Comparison of ENCODE assay signal across 8 cellular contexts in the genomic region with DNA sequence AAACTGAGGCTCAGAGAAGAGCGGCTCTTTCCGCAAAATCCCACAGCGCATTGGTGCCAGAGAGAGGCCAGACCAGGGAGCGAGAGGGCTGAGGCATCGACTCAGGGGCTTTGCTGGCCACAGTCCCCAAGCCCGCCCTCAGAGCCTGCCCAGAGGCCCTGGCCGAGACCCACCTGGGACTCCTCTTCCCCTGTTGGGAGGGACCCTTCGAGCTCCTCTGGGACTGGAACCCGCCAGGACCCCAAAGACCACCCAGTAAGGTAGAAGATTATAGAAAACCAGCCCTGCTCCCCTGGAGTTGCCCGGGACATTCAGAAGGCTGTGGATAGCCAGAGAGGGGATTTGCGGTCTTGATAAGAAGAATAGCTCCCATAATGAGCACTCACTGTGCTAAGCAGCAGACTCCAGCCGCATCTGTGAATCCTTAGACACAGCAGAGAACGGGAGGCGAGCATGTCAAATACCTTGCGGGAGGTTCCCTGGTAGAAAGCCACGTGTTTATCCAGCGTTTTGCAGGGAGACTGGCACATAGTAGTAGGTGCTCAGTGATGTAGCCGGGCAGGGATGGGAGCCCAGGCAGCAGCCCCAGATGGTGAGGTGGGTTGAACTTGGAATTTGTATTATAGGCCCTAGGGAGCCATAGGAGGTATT. TPM values are rescaled to one million over a fixed set of nuclear protein-coding genes. Genes with fewer than 3 reads are reported as not detected.
DNase-seq lines count a peak whose midpoint lies in the region; ATAC-seq, FAIRE-seq and TF ChIP-seq lines count a peak whose summit lies in the region.
"Had no signal": no experiment of that assay in that cellular context is flagged by ENCODE, and none has a peak within 500 bp of the region (broad histone marks: within the 10 kb centered on the region; RNA-seq: fewer than 3 reads in every experiment).

No MANE protein-coding gene starts in this region.

- peak overlapping the region; percentile 44; the same call in 1 of the 2 replicates for H3K18ac ChIP-seq in IMR-90 (ENCODE audit: low read depth, low read length)

- H3K4me1 Mint-ChIP-seq in stimulated activated memory B cell treated with anti-CD40 and anti-IgM and Interleukin-4, amounts not matched to agents 10 μg/mL and 1 μg/mL and 100 μg/mL, for 72 hours, result peaks cover 29% of the 10 kb centered on the region

- H2BK5ac ChIP-seq in IMR-90 (ENCODE audit: low read depth, low read length, poor library complexity, severe bottlenecking), result no peak overlapping the region

- H3K9ac ChIP-seq in IMR-90 (ENCODE audit: low read depth, low read length) (peak overlapping the region; percentile 67), keratinocyte (ENCODE audit: control insufficient read depth, extremely low read depth, insufficient read depth, low read length) (peak overlapping the region; percentile 65)

- in situ Hi-C loops in IMR-90 (cut with MboI; ENCODE audit: low sequenced_read_pairs), result no loop called here

- peak overlapping the region; percentile 15 for H2AK9ac ChIP-seq in IMR-90 (replicated peaks; ENCODE audit: low read depth, low read length, poor library complexity)

- dilution Hi-C loops in IMR-90 (cut with HindIII; ENCODE audit: low sequenced_read_pairs, unreplicated experiment) (no loop called here), keratinocyte (cut with MboI; ENCODE audit: extremely low pct_ligation_motif_present, low sequenced_read_pairs) (no loop called here)

- H4K20me1 ChIP-seq in IMR-90 (ENCODE audit: insufficient read depth, low read length) (0 out of 2 replicates have a peak, but pooled peaks cover 3% of the 10 kb centered on the region), keratinocyte (ENCODE audit: control insufficient read depth, extremely low read depth, insufficient read depth, low read length) (no peaks in the 10 kb centered on the region)

- TF ChIP-seq POLR2A in IMR-90 (IDR thresholded peaks at IDR 0.05; ENCODE audit: low read depth, low read length), result no peak

- H3K9me1 ChIP-seq in IMR-90 (ENCODE audit: insufficient read depth, low read length) (no peaks in the 10 kb centered on the region), keratinocyte (ENCODE audit: control insufficient read depth, extremely low read depth, insufficient read depth, low read length) (no peaks in the 10 kb centered on the region)

- H3K4me3 ChIP-seq in IMR-90 (ENCODE audit: insufficient read depth, low read depth, low read length), result peak overlapping the region; percentile 62
- H3K4me3 ChIP-seq in ascending aorta, result peak overlapping the region; percentile 65 to 67
- H3K4me3 ChIP-seq in keratinocyte (ENCODE audit: control insufficient read depth in 2 of 3, extremely low read depth in 1 of 3, insufficient read depth in 2 of 3, low read depth in 1 of 3, low read length in 3 of 3), result peak overlapping the region; percentile 46 to 68 (median 67)

- H4K91ac ChIP-seq in IMR-90 (ENCODE audit: insufficient read depth, low read depth, low read length), result peak overlapping the region; percentile 85

- no peaks in the 10 kb centered on the region for H3K9me3 ChIP-seq in IMR-90 (ENCODE audit: control insufficient read depth, insufficient read depth, low read length)
- H3K9me3 ChIP-seq in ascending aorta, result no peaks in the 10 kb centered on the region
- no peaks in the 10 kb centered on the region for H3K9me3 ChIP-seq in keratinocyte (ENCODE audit: control insufficient read depth, low read depth, low read length)

- peaks cover 14% of the 10 kb centered on the region for H3K27me3 Mint-ChIP-seq in stimulated activated memory B cell treated with anti-CD40 and anti-IgM and Interleukin-4, amounts not matched to agents 10 μg/mL and 1 μg/mL and 100 μg/mL, for 72 hours

- H4K5ac ChIP-seq in IMR-90 (ENCODE audit: low read depth, low read length), result no peak overlapping the region

- no peaks in the 10 kb centered on the region for H3K9me3 Mint-ChIP-seq in stimulated activated memory B cell treated with anti-CD40 and anti-IgM and Interleukin-4, amounts not matched to agents 10 μg/mL and 1 μg/mL and 100 μg/mL, for 72 hours
- H3K9me3 Mint-ChIP-seq: activated naive CD4-positive, alpha-beta T cell treated with anti-CD3 and anti-CD28 coated beads for 36 hours had no signal

- TF ChIP-seq CTCF in IMR-90 (conservative IDR thresholded peaks at IDR 0.05; ENCODE audit: low read depth, low read length), result no peak
- no peak for TF ChIP-seq CTCF in ascending aorta (IDR thresholded peaks at IDR 0.05)
- no peak for TF ChIP-seq CTCF in keratinocyte (optimal IDR thresholded peaks at IDR 0.05 in 1 of 3, IDR thresholded peaks at IDR 0.05 in 1 of 3, conservative IDR thresholded peaks at IDR 0.05 in 1 of 3; ENCODE audit: extremely low read depth in 1 of 3, insufficient read depth in 2 of 3, low read length in 3 of 3)

- peak overlapping the region; percentile 49 for H3K14ac ChIP-seq in IMR-90 (replicated peaks; ENCODE audit: low read depth, low read length)

- no peak overlapping the region for H2BK20ac ChIP-seq in IMR-90 (ENCODE audit: low read depth, low read length)

- intact Hi-C loops in IMR-90 (cut with micrococcal nuclease) (no loop called here), ascending aorta (cut with DNase I) (no loop called here)

- no peak for FAIRE-seq in keratinocyte (lab: Jason Lieb, UNC)

- 40% methylated on average over 9 of the region's 18 CpGs; no CpG with 5 or more reads in 1 of the 2 experiments for WGBS in IMR-90 (ENCODE audit: extremely low coverage in 2 of 2, insufficient read length in 1 of 2), 2 experiments

- H3K4me2 ChIP-seq in IMR-90 (ENCODE audit: low read depth, low read length), result peak overlapping the region; percentile 99
- H3K4me2 ChIP-seq in keratinocyte (ENCODE audit: control insufficient read depth, extremely low read depth, insufficient read depth, low read depth, low read length), result peak overlapping the region; percentile 80

- H2AFZ ChIP-seq in IMR-90 (replicated peaks; ENCODE audit: low read length, poor library complexity) (peak overlapping the region; percentile 96), keratinocyte (ENCODE audit: control insufficient read depth, low read length) (peak overlapping the region; percentile 83)

- ATAC-seq in IMR-90 (ENCODE audit: low read depth) (peak; percentile 7), GM21737 (IDR thresholded peaks at IDR 0.05; ENCODE audit: unreplicated experiment) (no peak)
- ATAC-seq in stimulated activated memory B cell treated with anti-CD40 and anti-IgM and Interleukin-4, amounts not matched to agents 10 μg/mL and 1 μg/mL and 100 μg/mL, for 72 hours, result no peak

- peaks cover 24% of the 10 kb centered on the region for H3K4me1 ChIP-seq in IMR-90 (ENCODE audit: control insufficient read depth, insufficient read depth, low read length)
- H3K4me1 ChIP-seq in ascending aorta, result peaks cover 22 to 44% of the 10 kb centered on the region in 2 donors
- H3K4me1 ChIP-seq in keratinocyte (ENCODE audit: control insufficient read depth, extremely low read depth, insufficient read depth, low read length), result peaks cover 24% of the 10 kb centered on the region

- TF ChIP-seq RAD21 in IMR-90 (IDR thresholded peaks at IDR 0.05; ENCODE audit: low read length), result no peak

- H2BK120ac ChIP-seq in IMR-90 (ENCODE audit: low read depth, low read length), result peak overlapping the region; percentile 72

- H3K36me3 ChIP-seq in IMR-90 (ENCODE audit: control insufficient read depth, insufficient read depth, low read length) (peaks cover 5% of the 10 kb centered on the region), ascending aorta (peaks cover 0 to 4% of the 10 kb centered on the region in 2 donors), keratinocyte (ENCODE audit: control insufficient read depth in 2 of 2, extremely low read depth in 1 of 2, insufficient read depth in 2 of 2, low read length in 2 of 2) (no peaks in the 10 kb centered on the region)

- peaks cover 5% of the 10 kb centered on the region for H3K36me3 Mint-ChIP-seq in stimulated activated memory B cell treated with anti-CD40 and anti-IgM and Interleukin-4, amounts not matched to agents 10 μg/mL and 1 μg/mL and 100 μg/mL, for 72 hours

- POLR2A ChIA-PET in IMR-90 (lab: Charles Lee; ENCODE audit: unreplicated experiment), result no interaction called here

- CTCF ChIA-PET in IMR-90 (lab: Yijun Ruan, JAX), result no interaction called here

- H3K27me3 ChIP-seq in IMR-90 (ENCODE audit: control insufficient read depth, insufficient read depth, low read length), result no peaks in the 10 kb centered on the region
- no peaks in the 10 kb centered on the region for H3K27me3 ChIP-seq in ascending aorta
- no peaks in the 10 kb centered on the region for H3K27me3 ChIP-seq in keratinocyte (ENCODE audit: control insufficient read depth, extremely low read depth, insufficient read depth, low read length)

- H3K4me3 Mint-ChIP-seq in stimulated activated memory B cell treated with anti-CD40 and anti-IgM and Interleukin-4, amounts not matched to agents 10 μg/mL and 1 μg/mL and 100 μg/mL, for 72 hours, result peak overlapping the region; percentile 59
- H3K4me3 Mint-ChIP-seq: activated naive CD4-positive, alpha-beta T cell treated with anti-CD3 and anti-CD28 coated beads for 36 hours had no signal

- H3K27ac ChIP-seq in IMR-90 (ENCODE audit: insufficient read depth, low read length) (peak overlapping the region; percentile 50), ascending aorta (peak overlapping the region; percentile 76 to 80), keratinocyte (ENCODE audit: control insufficient read depth, insufficient read depth, low read length) (no peak overlapping the region)

- DNase-seq in IMR-90 (no peak), ascending aorta (ENCODE audit: low spot score in 2 of 2) (no peak), keratinocyte (ENCODE audit: low read depth, low spot score) (no peak), middle frontal gyrus (ENCODE audit: extremely low spot score, low spot score) (no peak)
- DNase-seq in activated CD8-positive, alpha-beta memory T cell treated with anti-CD3 and anti-CD28 coated beads for 24 hours, result no peak
- DNase-seq: activated naive CD4-positive, alpha-beta T cell treated with anti-CD3 and anti-CD28 coated beads for 36 hours had no signal

- H3K23ac ChIP-seq in IMR-90 (ENCODE audit: low read depth, low read length), result peak overlapping the region; percentile 76; the same call in 1 of the 2 replicates

- H2AK5ac ChIP-seq in IMR-90 (ENCODE audit: low read depth, low read length), result peak overlapping the region; percentile 13; the same call in 1 of the 2 replicates

- peak overlapping the region; percentile 48 for H3K27ac Mint-ChIP-seq in stimulated activated memory B cell treated with anti-CD40 and anti-IgM and Interleukin-4, amounts not matched to agents 10 μg/mL and 1 μg/mL and 100 μg/mL, for 72 hours
- H3K27ac Mint-ChIP-seq: activated naive CD4-positive, alpha-beta T cell treated with anti-CD3 and anti-CD28 coated beads for 36 hours had no signal

- no TSS peak for BruUV-seq in IMR-90 (replicated peaks; lab: Mats Ljungman, UMichigan)

- H3K56ac ChIP-seq in IMR-90 (ENCODE audit: extremely low read depth, insufficient read depth, low read length), result peak overlapping the region; percentile 33; the same call in 1 of the 2 replicates

- peak overlapping the region; percentile 91 to 97; a peak in 3 of 4 replicates for H4K8ac ChIP-seq in IMR-90 (ENCODE audit: low read depth in 2 of 2, low read length in 2 of 2)

- peaks cover 20 to 34% of the 10 kb centered on the region in 2 experiments; a peak in 3 of 4 replicates for H3K79me1 ChIP-seq in IMR-90 (ENCODE audit: low read depth in 1 of 2, low read length in 2 of 2)

- peak overlapping the region; percentile 78; the same call in 1 of the 3 replicates for H2BK15ac ChIP-seq in IMR-90 (ENCODE audit: low read depth, low read length)

- H3K79me2 ChIP-seq in keratinocyte (ENCODE audit: control insufficient read depth, insufficient read depth, low read length), result peaks cover 2% of the 10 kb centered on the region

- H3K4ac ChIP-seq in IMR-90 (ENCODE audit: low read depth, low read length), result peak overlapping the region; percentile 90

RNA-seq across cellular contexts. Expression of a gene that starts 0.7 kb away (rescaled TPM):
- total RNA-seq in IMR-90 (2012; rRNA removed), result 44.8 and 51.4 TPM in 2 replicates
- 119 and 126 TPM in 2 replicates for polyA plus RNA-seq in IMR-90 (2012; rRNA removed)
- polyA plus RNA-seq in IMR-90 (2012; cell fraction: cytosol; rRNA removed), result 146 and 387 TPM in 2 replicates
- polyA plus RNA-seq in IMR-90 (2012; cell fraction: nucleus; rRNA removed; ENCODE audit: low replicate concordance), result 158 and 207 TPM in 2 replicates
- 64.5 TPM for total RNA-seq in ascending aorta
- polyA plus RNA-seq in keratinocyte, result 40.2 to 53.8 TPM (median 46.5 TPM) in 3 replicates
- 41.4 TPM for polyA plus RNA-seq in keratinocyte (2011; ENCODE audit: low read depth)
- polyA plus RNA-seq in keratinocyte (2011; cell fraction: cytosol; rRNA removed), result 41.7 and 88.2 TPM in 2 replicates
- polyA plus RNA-seq in keratinocyte (2011; cell fraction: nucleus; rRNA removed), result 45.8 and 51.8 TPM in 2 replicates
- polyA plus RNA-seq in keratinocyte (2012; ENCODE audit: low replicate concordance), result 65.7 and 69.7 TPM in 2 replicates
- 19.3 to 28.6 TPM (median 20.6 TPM) in 3 replicates for polyA minus RNA-seq in keratinocyte
- polyA minus RNA-seq in keratinocyte (2011; cell fraction: cytosol; rRNA and poly(A)+ RNA removed), result 20.1 TPM
- 3.7 and 4.8 TPM in 2 replicates for polyA minus RNA-seq in keratinocyte (2011; cell fraction: nucleus; rRNA and poly(A)+ RNA removed)

RNA-seq across cellular contexts. Expression of a gene that starts 21.3 kb away (rescaled TPM):
- total RNA-seq in IMR-90 (2012; rRNA removed), result 35.3 and 35.7 TPM in 2 replicates
- 47.6 and 48.6 TPM in 2 replicates for polyA plus RNA-seq in IMR-90 (2012; rRNA removed)
- polyA plus RNA-seq in IMR-90 (2012; cell fraction: cytosol; rRNA removed), result 41.6 and 60.0 TPM in 2 replicates
- 105 and 190 TPM in 2 replicates for polyA plus RNA-seq in IMR-90 (2012; cell fraction: nucleus; rRNA removed; ENCODE audit: low replicate concordance)
- 172 TPM for total RNA-seq in ascending aorta
- 20.1 to 55.8 TPM (median 21.1 TPM) in 3 replicates for polyA plus RNA-seq in keratinocyte
- polyA plus RNA-seq in keratinocyte (2011; ENCODE audit: low read depth), result 4.2 TPM
- polyA plus RNA-seq in keratinocyte (2011; cell fraction: cytosol; rRNA removed), result 27.9 and 43.7 TPM in 2 replicates
- 35.1 and 46.6 TPM in 2 replicates for polyA plus RNA-seq in keratinocyte (2011; cell fraction: nucleus; rRNA removed)
- 20.0 and 24.9 TPM in 2 replicates for polyA plus RNA-seq in keratinocyte (2012; ENCODE audit: low replicate concordance)
- polyA minus RNA-seq in keratinocyte, result 40.2 to 78.3 TPM (median 46.2 TPM) in 3 replicates
- polyA minus RNA-seq in keratinocyte (2011; cell fraction: cytosol; rRNA and poly(A)+ RNA removed), result 25.1 TPM
- polyA minus RNA-seq in keratinocyte (2011; cell fraction: nucleus; rRNA and poly(A)+ RNA removed), result 9.2 and 11.3 TPM in 2 replicates

RNA-seq across cellular contexts. Expression of a gene that starts 23.7 kb away (rescaled TPM):
- 3.6 and 4.2 TPM in 2 replicates for total RNA-seq in IMR-90 (2012; rRNA removed)
- 73.9 and 83.3 TPM in 2 replicates for polyA plus RNA-seq in IMR-90 (2012; rRNA removed)
- 39.1 and 101 TPM in 2 replicates for polyA plus RNA-seq in IMR-90 (2012; cell fraction: cytosol; rRNA removed)
- polyA plus RNA-seq in IMR-90 (2012; cell fraction: nucleus; rRNA removed; ENCODE audit: low replicate concordance), result 36.4 and 102 TPM in 2 replicates
- 675 TPM for total RNA-seq in ascending aorta
- polyA plus RNA-seq in keratinocyte, result 0.22 to 0.86 TPM (median 0.33 TPM) in 3 replicates
- polyA plus RNA-seq in keratinocyte (2011; ENCODE audit: low read depth), result not detected
- 0.39 and 0.68 TPM in 2 replicates for polyA plus RNA-seq in keratinocyte (2011; cell fraction: cytosol; rRNA removed)
- polyA plus RNA-seq in keratinocyte (2011; cell fraction: nucleus; rRNA removed), result 1.4 and 2.1 TPM in 2 replicates
- 1.1 and 2.2 TPM in 2 replicates for polyA plus RNA-seq in keratinocyte (2012; ENCODE audit: low replicate concordance)
- 0.26 to 3.7 TPM (median 0.54 TPM) in 3 replicates for polyA minus RNA-seq in keratinocyte
- 1.2 TPM for polyA minus RNA-seq in keratinocyte (2011; cell fraction: cytosol; rRNA and poly(A)+ RNA removed)
- polyA minus RNA-seq in keratinocyte (2011; cell fraction: nucleus; rRNA and poly(A)+ RNA removed), result 1.3 and 1.6 TPM in 2 replicates

RNA-seq across cellular contexts. Expression of a gene that starts 38.7 kb away (rescaled TPM):
- total RNA-seq in IMR-90 (2012; rRNA removed), result 11.9 and 12.5 TPM in 2 replicates
- 32.9 and 42.2 TPM in 2 replicates for polyA plus RNA-seq in IMR-90 (2012; rRNA removed)
- 18.6 and 48.3 TPM in 2 replicates for polyA plus RNA-seq in IMR-90 (2012; cell fraction: cytosol; rRNA removed)
- 25.4 and 59.2 TPM in 2 replicates for polyA plus RNA-seq in IMR-90 (2012; cell fraction: nucleus; rRNA removed; ENCODE audit: low replicate concordance)
- total RNA-seq in ascending aorta, result 134 TPM
- polyA plus RNA-seq in keratinocyte, result 5.8 to 10.8 TPM (median 8.9 TPM) in 3 replicates
- 2.5 TPM for polyA plus RNA-seq in keratinocyte (2011; ENCODE audit: low read depth)
- polyA plus RNA-seq in keratinocyte (2011; cell fraction: cytosol; rRNA removed), result 5.6 and 14.0 TPM in 2 replicates
- 4.1 and 8.4 TPM in 2 replicates for polyA plus RNA-seq in keratinocyte (2011; cell fraction: nucleus; rRNA removed)
- 3.2 and 11.6 TPM in 2 replicates for polyA plus RNA-seq in keratinocyte (2012; ENCODE audit: low replicate concordance)
- polyA minus RNA-seq in keratinocyte, result 9.4 to 13.1 TPM (median 11.6 TPM) in 3 replicates
- polyA minus RNA-seq in keratinocyte (2011; cell fraction: cytosol; rRNA and poly(A)+ RNA removed), result 47.4 TPM
- polyA minus RNA-seq in keratinocyte (2011; cell fraction: nucleus; rRNA and poly(A)+ RNA removed), result 5.1 and 6.7 TPM in 2 replicates

RNA-seq across cellular contexts. Expression of a gene that starts 52.5 kb away (rescaled TPM):
- 0.28 and 0.36 TPM in 2 replicates for total RNA-seq in IMR-90 (2012; rRNA removed)
- 2.7 and 3.6 TPM in 2 replicates for polyA plus RNA-seq in IMR-90 (2012; rRNA removed)
- polyA plus RNA-seq in IMR-90 (2012; cell fraction: cytosol; rRNA removed), result 2.5 and 3.4 TPM in 2 replicates
- polyA plus RNA-seq in IMR-90 (2012; cell fraction: nucleus; rRNA removed; ENCODE audit: low replicate concordance), result 22.0 and 36.8 TPM in 2 replicates
- total RNA-seq in ascending aorta, result not detected
- polyA plus RNA-seq in keratinocyte, result 2.4 to 5.2 TPM (median 4.4 TPM) in 3 replicates
- 2.0 TPM for polyA plus RNA-seq in keratinocyte (2011; ENCODE audit: low read depth)
- 1.1 and 2.7 TPM in 2 replicates for polyA plus RNA-seq in keratinocyte (2011; cell fraction: cytosol; rRNA removed)
- polyA plus RNA-seq in keratinocyte (2011; cell fraction: nucleus; rRNA removed), result 9.0 and 9.9 TPM in 2 replicates
- polyA plus RNA-seq in keratinocyte (2012; ENCODE audit: low replicate concordance), result 3.0 and 4.5 TPM in 2 replicates
- polyA minus RNA-seq in keratinocyte, result 0.76 to 2.2 TPM (median 0.83 TPM) in 3 replicates
- 4.4 TPM for polyA minus RNA-seq in keratinocyte (2011; cell fraction: cytosol; rRNA and poly(A)+ RNA removed)
- polyA minus RNA-seq in keratinocyte (2011; cell fraction: nucleus; rRNA and poly(A)+ RNA removed), result 3.0 and 3.1 TPM in 2 replicates

Comparison
In these comparisons a context has a peak if more than half of its experiments do, and no peak if none do; other contexts are left out.
1. RNA of a gene that starts 23.7 kb away (total RNA-seq): 675 TPM in ascending aorta (single experiment); 3.6 to 4.2 TPM in IMR-90; every median in the first group is over 100 times any median in the second.
2. Peak in every context shown above with its lines, with median percentiles within 50 percentile points of each other: H3K4me3 ChIP-seq.